ENCODE assay signal across 34 cellular contexts in genomic region chr7:53252539-53252938, GRCh38.
"Had no signal": no experiment of that assay in that cellular context is flagged by ENCODE, and none has a peak within 500 bp of the region (broad histone marks: within the 10 kb centered on the region; RNA-seq: fewer than 3 reads in every experiment).

No MANE protein-coding gene starts in this region.

- H3K27me3 ChIP-seq: MG63 had no signal

- H3K4me3 ChIP-seq: MG63 had no signal

- H3K9me3 ChIP-seq: MG63 had no signal

- DNase-seq: Karpas-422, Kasumi-1, MG63, MM.1S, MV-4-11, NCI-H1048, NCI-H1092, NCI-H1092 treated with DMSO at 0.1 percent for 48 hours, NCI-H1105, NCI-H1105 treated with DMSO at 0.1 percent for 48 hours, NCI-H1417, NCI-H1417 treated with DMSO at 0.1 percent for 48 hours, NCI-H1436, NCI-H1436 treated with DMSO at 0.1 percent for 48 hours, NCI-H146, NCI-H1694, NCI-H1694 treated with DMSO at 0.1 percent for 48 hours, NCI-H187, NCI-H187 treated with DMSO at 0.1 percent for 48 hours, NCI-H1930, NCI-H2029, NCI-H2029 treated with DMSO at 0.1 percent for 48 hours, NCI-H2081, NCI-H2081 treated with DMSO at 0.1 percent for 48 hours, NCI-H2107, NCI-H2171, NCI-H2171 treated with DMSO at 0.1 percent for 48 hours, NCI-H2227 treated with DMSO at 0.1 percent for 48 hours, NCI-H226, NCI-H345, NCI-H446, NCI-H446 treated with DMSO at 0.1 percent for 48 hours, NCI-H510A, NCI-H510A treated with DMSO at 0.1 percent for 48 hours had no signal

- H3K36me3 ChIP-seq: MG63 had no signal
